In genomic region chr14:23583761-23584526, GRCh38 we compare ENCODE assay signal across 7 cellular contexts. TPM values are rescaled to one million over a fixed set of nuclear protein-coding genes. Genes with fewer than 3 reads are reported as not detected.
"Had no signal": no experiment of that assay in that cellular context is flagged by ENCODE, and none has a peak within 500 bp of the region (broad histone marks: within the 10 kb centered on the region; RNA-seq: fewer than 3 reads in every experiment).

No MANE protein-coding gene starts in this region.

RNA-seq across cellular contexts. Expression of gene JPH4, which starts 5.4 kb away (rescaled TPM):
- total RNA-seq: activated naive CD4-positive, alpha-beta T cell treated with anti-CD3 and anti-CD28 coated beads, Interleukin-2, amount 50 U/mL, for 72 hours; activated T-helper 1 cell treated with anti-CD3 and anti-CD28 coated beads, Interleukin-12 subunit alpha, Interleukin-12 subunit beta, Interleukin-2, Interleukin-4 antibody, amounts not matched to agents 30 ng/mL and 10 ng/mL and 1 ng/mL, durations not matched to agents 14 hours and 24 hours and 36 hours; bronchial epithelial cell; PC-3; SJSA1 had no signal

RNA-seq across cellular contexts. Expression of gene ZFHX2, which starts 32.4 kb away (rescaled TPM):
- total RNA-seq: SJSA1 had no signal

RNA-seq across cellular contexts. Expression of gene DHRS2, which starts 52.2 kb away (rescaled TPM):
- total RNA-seq: activated B cell treated with CpG ODN at 0.5 μM for 24 hours, bronchial epithelial cell, Peyer's patch had no signal
